ENCODE assay signal across 9 cellular contexts in the genomic region with DNA sequence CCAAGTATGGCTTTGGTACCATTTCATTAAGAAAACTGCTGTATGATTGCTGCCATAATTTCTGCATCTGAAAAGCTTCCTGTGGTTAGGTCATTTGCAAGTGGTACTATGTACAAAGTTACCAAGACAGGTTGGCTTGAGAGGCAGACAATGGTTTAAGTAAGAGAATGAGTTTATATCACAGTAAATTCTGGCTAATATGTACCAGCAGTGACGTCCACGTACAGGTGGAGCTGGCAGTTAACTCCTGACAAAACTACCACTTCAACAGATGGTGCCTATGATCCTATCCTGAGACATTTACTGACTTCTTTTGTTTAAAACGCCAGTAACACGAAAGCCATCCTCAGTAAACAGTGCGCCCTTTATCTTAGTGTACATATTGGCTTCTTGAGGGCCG.
"Had no signal": no experiment of that assay in that cellular context is flagged by ENCODE, and none has a peak within 500 bp of the region (broad histone marks: within the 10 kb centered on the region; RNA-seq: fewer than 3 reads in every experiment).

No MANE protein-coding gene starts in this region.

- H3K4me3 ChIP-seq: GM23248, HAP-1 had no signal

- ATAC-seq: HCT116, HepG2 had no signal

- H3K36me3 ChIP-seq: HAP-1 had no signal

- H3K27ac ChIP-seq: GM23248, HL-60 had no signal

- DNase-seq: GM23248, GOT3, H7, HFFc6, KBM-7 had no signal

- H3K4me1 ChIP-seq: HAP-1 had no signal

- H3K9me3 ChIP-seq: HAP-1 had no signal

- H3K9ac ChIP-seq: GM23248 had no signal
